ENCODE assay signal across 11 cellular contexts in genomic region chr1:51214615-51215131, GRCh38. TPM values are rescaled to one million over a fixed set of nuclear protein-coding genes. Genes with fewer than 3 reads are reported as not detected.
DNase-seq lines count a peak whose midpoint lies in the region; ATAC-seq, FAIRE-seq and TF ChIP-seq lines count a peak whose summit lies in the region.
"Had no signal": no experiment of that assay in that cellular context is flagged by ENCODE, and none has a peak within 500 bp of the region (broad histone marks: within the 10 kb centered on the region; RNA-seq: fewer than 3 reads in every experiment).

No MANE protein-coding gene starts in this region.

- peak overlapping the region; percentile 56 for H3K4me3 Mint-ChIP-seq in activated T-helper 2 cell treated with anti-CD3 and anti-CD28 coated beads, Interferon-gamma antibody, Interleukin-2, Interleukin-4, amounts not matched to agents 10 μg/mL and 5 μg/mL and 100 μg/mL, durations not matched to agents 14 hours and 24 hours and 36 hours (ENCODE audit: low read depth)
- peak overlapping the region in 1 of 2 donors; percentile 31 for H3K4me3 Mint-ChIP-seq in CD14-positive monocyte

- DNase-seq in HL-60 (ENCODE audit: low read depth in 1 of 2, low spot score in 1 of 2): peak in 1 of 2 experiments; percentile 76
- DNase-seq in activated T-helper 2 cell treated with anti-CD3 and anti-CD28 coated beads, Interferon-gamma antibody, Interleukin-2, Interleukin-4, amounts not matched to agents 10 μg/mL and 5 μg/mL and 100 μg/mL, durations not matched to agents 14 hours and 24 hours and 36 hours (ENCODE audit: low spot score): peak; percentile 29
- DNase-seq in osteoblast (ENCODE audit: insufficient read length, low spot score, missing footprints): peak; percentile 15
- no peak for DNase-seq in SHP77 (lab: John Stamatoyannopoulos, UW)
- no peak for DNase-seq in GM12891 (ENCODE audit: insufficient read length, low spot score)
- no peak for DNase-seq in CD14-positive monocyte (ENCODE audit: low spot score)
- DNase-seq: dorsolateral prefrontal cortex; mesendoderm; stimulated activated CD4-positive, alpha-beta T cell treated with anti-CD3 and anti-CD28 coated beads, Interleukin-1b, Interleukin-23, amount 100 ng/mL, for 48 hours had no signal

- H3K27me3 Mint-ChIP-seq in activated T-helper 2 cell treated with anti-CD3 and anti-CD28 coated beads, Interferon-gamma antibody, Interleukin-2, Interleukin-4, amounts not matched to agents 10 μg/mL and 5 μg/mL and 100 μg/mL, durations not matched to agents 14 hours and 24 hours and 36 hours (ENCODE audit: low read depth): no peaks in the 10 kb centered on the region
- peaks cover 0 to 3% (median 0%) of the 10 kb centered on the region in 3 donors for H3K27me3 Mint-ChIP-seq in CD14-positive monocyte (ENCODE audit: low read depth in 3 of 3)

- H3K9me3 ChIP-seq in osteoblast (ENCODE audit: low read depth, low read length): no peaks in the 10 kb centered on the region

- no peaks in the 10 kb centered on the region for H3K79me2 ChIP-seq in osteoblast (ENCODE audit: insufficient read depth, low read length)

- no peak for FAIRE-seq in GM12891 (lab: Jason Lieb, UNC)

- H3K27ac Mint-ChIP-seq in activated T-helper 2 cell treated with anti-CD3 and anti-CD28 coated beads, Interferon-gamma antibody, Interleukin-2, Interleukin-4, amounts not matched to agents 10 μg/mL and 5 μg/mL and 100 μg/mL, durations not matched to agents 14 hours and 24 hours and 36 hours: peak overlapping the region; percentile 91
- peak overlapping the region in 2 of 7 donors; percentile 20 to 25 for H3K27ac Mint-ChIP-seq in CD14-positive monocyte

- peaks cover 19% of the 10 kb centered on the region for H3K4me1 ChIP-seq in osteoblast (ENCODE audit: insufficient read depth, low read length)

- no peaks in the 10 kb centered on the region for H4K20me1 ChIP-seq in osteoblast (ENCODE audit: insufficient read depth, low read length)

- no peak overlapping the region for H3K4me3 ChIP-seq in HL-60 (replicated peaks; ENCODE audit: insufficient read depth, low read length)
- H3K4me3 ChIP-seq in osteoblast (ENCODE audit: insufficient read depth, low read length): no peak overlapping the region
- H3K4me3 ChIP-seq: dorsolateral prefrontal cortex had no signal

- peak; percentile 63 for ATAC-seq in GM18498 (IDR thresholded peaks at IDR 0.05; ENCODE audit: unreplicated experiment)
- ATAC-seq in GM18519 (IDR thresholded peaks at IDR 0.05; ENCODE audit: low FRiP score, unreplicated experiment): no peak

- H3K36me3 Mint-ChIP-seq in activated T-helper 2 cell treated with anti-CD3 and anti-CD28 coated beads, Interferon-gamma antibody, Interleukin-2, Interleukin-4, amounts not matched to agents 10 μg/mL and 5 μg/mL and 100 μg/mL, durations not matched to agents 14 hours and 24 hours and 36 hours (ENCODE audit: low read depth): no peaks in the 10 kb centered on the region
- no peaks in the 10 kb centered on the region for H3K36me3 Mint-ChIP-seq in CD14-positive monocyte

- H3K27ac ChIP-seq in HL-60 (replicated peaks) (peak overlapping the region; percentile 75), osteoblast (ENCODE audit: low read depth, low read length) (peak overlapping the region; percentile 76)
- H3K27ac ChIP-seq: dorsolateral prefrontal cortex had no signal

- TF ChIP-seq CTCF in HL-60 (IDR thresholded peaks at IDR 0.05; ENCODE audit: insufficient read depth, low read length) (no peak), osteoblast (IDR thresholded peaks at IDR 0.05; ENCODE audit: extremely low read depth, low read depth, low read length) (no peak), CD14-positive monocyte (IDR thresholded peaks at IDR 0.05) (no peak)

- intact Hi-C loops in activated T-helper 2 cell treated with anti-CD3 and anti-CD28 coated beads, Interferon-gamma antibody, Interleukin-2, Interleukin-4, amounts not matched to agents 10 μg/mL and 5 μg/mL and 100 μg/mL, durations not matched to agents 14 hours and 24 hours and 36 hours (cut with micrococcal nuclease): loop anchor here (1.0 to 2.0 kb wide), 3 partner anchors 22 to 70 kb away; partner anchors contain the start of gene RNF11
- intact Hi-C loops in CD14-positive monocyte (cut with micrococcal nuclease): no loop called here

- H3K4me1 Mint-ChIP-seq in activated T-helper 2 cell treated with anti-CD3 and anti-CD28 coated beads, Interferon-gamma antibody, Interleukin-2, Interleukin-4, amounts not matched to agents 10 μg/mL and 5 μg/mL and 100 μg/mL, durations not matched to agents 14 hours and 24 hours and 36 hours (ENCODE audit: low read depth): peaks cover 38% of the 10 kb centered on the region
- peaks cover 29% of the 10 kb centered on the region for H3K4me1 Mint-ChIP-seq in CD14-positive monocyte

- H3K36me3 ChIP-seq in osteoblast (ENCODE audit: insufficient read depth, low read length): no peaks in the 10 kb centered on the region

- no peak for TF ChIP-seq POLR2A in GM12891 (IDR thresholded peaks at IDR 0.05; ENCODE audit: low read depth, low read length)

- peak overlapping the region; percentile 47 for H3K4me2 ChIP-seq in osteoblast (ENCODE audit: insufficient read depth, low read length)

- peak overlapping the region; percentile 78 for H2AFZ ChIP-seq in osteoblast (ENCODE audit: low read length)

- no peaks in the 10 kb centered on the region for H3K27me3 ChIP-seq in HL-60 (ENCODE audit: insufficient read depth, poor library complexity, severe bottlenecking)
- H3K27me3 ChIP-seq in osteoblast (ENCODE audit: insufficient read depth, low read length): no peaks in the 10 kb centered on the region
- H3K27me3 ChIP-seq: dorsolateral prefrontal cortex had no signal

- H3K9me3 Mint-ChIP-seq in activated T-helper 2 cell treated with anti-CD3 and anti-CD28 coated beads, Interferon-gamma antibody, Interleukin-2, Interleukin-4, amounts not matched to agents 10 μg/mL and 5 μg/mL and 100 μg/mL, durations not matched to agents 14 hours and 24 hours and 36 hours: no peaks in the 10 kb centered on the region
- H3K9me3 Mint-ChIP-seq in CD14-positive monocyte: peaks cover 0 to 2% (median 0%) of the 10 kb centered on the region in 7 donors

TF ChIP-seq in GM12891, 5 proteins besides CTCF, POLR2A, EP300 and RAD21:
- TF ChIP-seq POU2F2 (IDR thresholded peaks at IDR 0.05; ENCODE audit: low read depth, low read length): no peak
- no peak for TF ChIP-seq PAX5 (IDR thresholded peaks at IDR 0.05; ENCODE audit: insufficient read depth, low read length, severe bottlenecking)
- no peak for TF ChIP-seq SPI1 (IDR thresholded peaks at IDR 0.05; ENCODE audit: low read depth, low read length)
- no peak for TF ChIP-seq POLR2AphosphoS5 (IDR thresholded peaks at IDR 0.05; ENCODE audit: low read depth, low read length)
- TF ChIP-seq TAF1 (IDR thresholded peaks at IDR 0.05; ENCODE audit: low read depth, low read length): no peak
TF ChIP-seq in GM12891: peak in this region for 0.

RNA-seq across cellular contexts. Expression of gene RNF11, which starts 21.4 kb away (rescaled TPM):
- 64.8 and 65.6 TPM in 2 replicates for total RNA-seq in activated T-helper 2 cell treated with anti-CD3 and anti-CD28 coated beads, Interferon-gamma antibody, Interleukin-2, Interleukin-4, amounts not matched to agents 10 μg/mL and 5 μg/mL and 100 μg/mL, durations not matched to agents 14 hours and 24 hours and 36 hours
- 189 and 199 TPM in 2 replicates for total RNA-seq in osteoblast
- 28.0 TPM for polyA plus RNA-seq in GM12891 (2012; ENCODE audit: low read depth, missing spikeins)
- polyA plus RNA-seq in CD14-positive monocyte: 10 to 100 TPM; 25.3 to 28.4 TPM

Comparison
In these comparisons a context has a peak if more than half of its experiments do, and no peak if none do; other contexts are left out.
1. DNase-seq: peak in activated T-helper 2 cell treated with anti-CD3 and anti-CD28 coated beads, Interferon-gamma antibody, Interleukin-2, Interleukin-4, amounts not matched to agents 10 μg/mL and 5 μg/mL and 100 μg/mL, durations not matched to agents 14 hours and 24 hours and 36 hours (single experiment) and osteoblast (single experiment); none in SHP77 (0 of 2), GM12891 (single experiment) and CD14-positive monocyte (single experiment).